17 cellular contexts compared by ENCODE assay signal in the genomic region with DNA sequence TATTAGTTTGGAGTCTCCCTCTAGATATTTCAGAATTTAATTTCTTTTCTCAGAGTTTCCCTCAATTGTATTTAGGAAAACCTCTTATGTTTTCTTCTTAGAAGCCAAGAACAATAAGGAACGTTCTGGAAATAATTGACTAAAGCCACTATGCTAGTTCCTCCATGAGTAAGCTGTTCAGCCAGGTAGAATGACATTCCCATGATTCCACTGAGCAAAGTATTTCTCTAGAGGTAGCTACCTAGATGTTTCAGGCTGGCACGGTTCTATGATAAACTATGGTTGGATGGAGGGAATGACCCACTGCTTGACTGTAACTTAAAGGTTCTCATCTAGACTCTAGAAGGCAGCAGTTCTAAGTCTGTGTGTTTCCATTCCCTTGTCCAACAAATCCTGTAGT.
A peak's percentile ranks its signal among the peaks of the same experiment; 100 is the strongest.
DNase-seq lines count a peak whose midpoint lies in the region; ATAC-seq and TF ChIP-seq lines count a peak whose summit lies in the region.
"Had no signal": no experiment of that assay in that cellular context is flagged by ENCODE, and none has a peak within 500 bp of the region (broad histone marks: within the 10 kb centered on the region; RNA-seq: fewer than 3 reads in every experiment).

No MANE protein-coding gene starts in this region.

- intact Hi-C loops in mammary epithelial cell (cut with micrococcal nuclease) (no loop called here), MCF 10A (cut with micrococcal nuclease) (no loop called here), lower lobe of right lung (cut with DNase I) (no loop called here), upper lobe of right lung (cut with DNase I) (no loop called here)

- no peaks in the 10 kb centered on the region for H3K4me1 ChIP-seq in mammary epithelial cell (ENCODE audit: insufficient read depth, low read length)
- no peaks in the 10 kb centered on the region for H3K4me1 ChIP-seq in lower lobe of right lung
- no peaks in the 10 kb centered on the region for H3K4me1 ChIP-seq in upper lobe of right lung
- H3K4me1 ChIP-seq: A549, Caco-2 had no signal

- POLR2A ChIA-PET in MCF 10A (lab: Yijun Ruan, JAX), result no interaction called here
- POLR2A ChIA-PET in activated CD8-positive, alpha-beta T cell treated with anti-CD3 and anti-CD28 coated beads, Interleukin-2, amount 10 ng/mL, durations not matched to agents 7 days and 5 days (lab: Charles Lee), result no interaction called here

- TF ChIP-seq CTCF in mammary epithelial cell (conservative IDR thresholded peaks at IDR 0.05 in 1 of 2, IDR thresholded peaks at IDR 0.05 in 1 of 2; ENCODE audit: extremely low read depth in 1 of 2, insufficient read depth in 1 of 2, low read depth in 1 of 2, low read length in 2 of 2) (no peak), MCF 10A (IDR thresholded peaks at IDR 0.05; ENCODE audit: unreplicated experiment) (no peak), kidney epithelial cell (IDR thresholded peaks at IDR 0.05; ENCODE audit: insufficient read depth, low read length, poor library complexity, severe bottlenecking) (no peak), lower lobe of right lung (IDR thresholded peaks at IDR 0.05) (no peak), upper lobe of right lung (IDR thresholded peaks at IDR 0.05) (no peak)

- H4K20me1 ChIP-seq in mammary epithelial cell (ENCODE audit: insufficient read depth, low read length), result no peaks in the 10 kb centered on the region

- H3K36me3 Mint-ChIP-seq in MCF 10A (ENCODE audit: insufficient read depth, unreplicated experiment), result no peaks in the 10 kb centered on the region
- H3K36me3 Mint-ChIP-seq in activated CD8-positive, alpha-beta T cell treated with anti-CD3 and anti-CD28 coated beads, Interleukin-2, amount 10 ng/mL, durations not matched to agents 7 days and 5 days (ENCODE audit: low read depth), result no peaks in the 10 kb centered on the region

- BruUV-seq in mammary epithelial cell (replicated peaks; lab: Mats Ljungman, UMichigan), result no TSS peak
- no TSS peak for BruUV-seq in MCF 10A (replicated peaks; lab: Mats Ljungman, UMichigan)

- H3K9me3 Mint-ChIP-seq in MCF 10A (ENCODE audit: unreplicated experiment), result no peaks in the 10 kb centered on the region
- no peaks in the 10 kb centered on the region for H3K9me3 Mint-ChIP-seq in activated CD8-positive, alpha-beta T cell treated with anti-CD3 and anti-CD28 coated beads, Interleukin-2, amount 10 ng/mL, durations not matched to agents 7 days and 5 days (ENCODE audit: insufficient read depth)
- H3K9me3 Mint-ChIP-seq: CD4-positive, alpha-beta T cell; GM23338 had no signal

- H3K27ac Mint-ChIP-seq in MCF 10A (ENCODE audit: low read depth, unreplicated experiment), result no peak overlapping the region
- no peak overlapping the region for H3K27ac Mint-ChIP-seq in activated CD8-positive, alpha-beta T cell treated with anti-CD3 and anti-CD28 coated beads, Interleukin-2, amount 10 ng/mL, durations not matched to agents 7 days and 5 days
- H3K27ac Mint-ChIP-seq: CD4-positive, alpha-beta T cell; GM23338 had no signal

- H3K4me2 ChIP-seq in mammary epithelial cell (ENCODE audit: insufficient read depth, low read depth, low read length), result no peak overlapping the region
- H3K4me2 ChIP-seq: A549, GM23338 had no signal

- H3K27ac ChIP-seq in mammary epithelial cell (ENCODE audit: insufficient read depth, low read depth, low read length), result no peak overlapping the region
- H3K27ac ChIP-seq in lower lobe of right lung, result no peak overlapping the region
- no peak overlapping the region for H3K27ac ChIP-seq in upper lobe of right lung
- H3K27ac ChIP-seq: 22Rv1, A549, C4-2B, HL-60 had no signal

- CTCF ChIA-PET in mammary epithelial cell (lab: Charles Lee; ENCODE audit: low non-redundant PET) (no interaction called here), MCF 10A (lab: Yijun Ruan, JAX) (interaction anchor here (0.6 kb wide), 1 partner anchor 207 kb away, joined by 3 read pairs; no protein-coding TSS in a partner anchor)
- CTCF ChIA-PET in activated CD8-positive, alpha-beta T cell treated with anti-CD3 and anti-CD28 coated beads, Interleukin-2, amount 10 ng/mL, durations not matched to agents 7 days and 5 days (lab: Charles Lee), result no interaction called here

- no peaks in the 10 kb centered on the region for H3K27me3 ChIP-seq in mammary epithelial cell (ENCODE audit: insufficient read depth, low read length)
- no peaks in the 10 kb centered on the region for H3K27me3 ChIP-seq in kidney epithelial cell (ENCODE audit: control insufficient read depth, insufficient read depth, low read length)
- no peaks in the 10 kb centered on the region for H3K27me3 ChIP-seq in lower lobe of right lung (ENCODE audit: low read depth)
- no peaks in the 10 kb centered on the region for H3K27me3 ChIP-seq in upper lobe of right lung

- H3K4me3 ChIP-seq in mammary epithelial cell (replicated peaks in 1 of 3; ENCODE audit: insufficient read depth in 1 of 3, low read depth in 2 of 3, low read length in 3 of 3), result no peak overlapping the region
- H3K4me3 ChIP-seq in kidney epithelial cell (ENCODE audit: low read depth, low read length), result no peak overlapping the region
- no peak overlapping the region for H3K4me3 ChIP-seq in lower lobe of right lung
- no peak overlapping the region for H3K4me3 ChIP-seq in upper lobe of right lung
- H3K4me3 ChIP-seq: A549, GM23338 had no signal

- peak overlapping the region; percentile 34 for H2AFZ ChIP-seq in mammary epithelial cell (ENCODE audit: low read depth, low read length)

- no peaks in the 10 kb centered on the region for H3K9me3 ChIP-seq in mammary epithelial cell (replicated peaks; ENCODE audit: insufficient read depth, low read length)
- no peaks in the 10 kb centered on the region for H3K9me3 ChIP-seq in lower lobe of right lung
- H3K9me3 ChIP-seq in upper lobe of right lung, result no peaks in the 10 kb centered on the region
- H3K9me3 ChIP-seq: A549, Caco-2 had no signal

- H3K79me2 ChIP-seq in mammary epithelial cell (ENCODE audit: insufficient read depth, low read length), result no peaks in the 10 kb centered on the region

- in situ Hi-C loops in mammary epithelial cell (cut with MboI; ENCODE audit: low sequenced_read_pairs in 2 of 2), result no loop called here

- dilution Hi-C loops in mammary epithelial cell (cut with HindIII; ENCODE audit: low sequenced_read_pairs), result no loop called here

- DNase-seq in mammary epithelial cell, result peak; percentile 8
- no peak for DNase-seq in MCF 10A (ENCODE audit: unreplicated experiment)
- peak; percentile 42 for DNase-seq in kidney epithelial cell (ENCODE audit: low read depth)
- no peak for DNase-seq in lower lobe of right lung
- no peak for DNase-seq in upper lobe of right lung
- no peak for DNase-seq in activated CD8-positive, alpha-beta T cell treated with anti-CD3 and anti-CD28 coated beads, Interleukin-2, amount 10 ng/mL, durations not matched to agents 7 days and 5 days
- no peak for DNase-seq in NCI-H1048 (lab: John Stamatoyannopoulos, UW)
- DNase-seq: AML-193; Caco-2; CD4-positive, alpha-beta T cell; HCEC 1CT had no signal

- H3K9ac ChIP-seq in mammary epithelial cell (ENCODE audit: insufficient read depth, low read length), result no peak overlapping the region

- H3K4me1 Mint-ChIP-seq in MCF 10A (ENCODE audit: insufficient read depth, unreplicated experiment), result no peaks in the 10 kb centered on the region
- no peaks in the 10 kb centered on the region for H3K4me1 Mint-ChIP-seq in activated CD8-positive, alpha-beta T cell treated with anti-CD3 and anti-CD28 coated beads, Interleukin-2, amount 10 ng/mL, durations not matched to agents 7 days and 5 days (ENCODE audit: low read depth)

- no peak overlapping the region for H3K4me3 Mint-ChIP-seq in MCF 10A (ENCODE audit: unreplicated experiment)
- no peak overlapping the region for H3K4me3 Mint-ChIP-seq in activated CD8-positive, alpha-beta T cell treated with anti-CD3 and anti-CD28 coated beads, Interleukin-2, amount 10 ng/mL, durations not matched to agents 7 days and 5 days
- H3K4me3 Mint-ChIP-seq: CD4-positive, alpha-beta T cell; GM23338 had no signal

- H3K27me3 Mint-ChIP-seq in MCF 10A (ENCODE audit: insufficient read depth, unreplicated experiment), result no peaks in the 10 kb centered on the region
- H3K27me3 Mint-ChIP-seq in activated CD8-positive, alpha-beta T cell treated with anti-CD3 and anti-CD28 coated beads, Interleukin-2, amount 10 ng/mL, durations not matched to agents 7 days and 5 days (ENCODE audit: low read depth), result no peaks in the 10 kb centered on the region
- H3K27me3 Mint-ChIP-seq: CD4-positive, alpha-beta T cell had no signal

- ATAC-seq in lower lobe of right lung (peak; percentile 74 to 76), upper lobe of right lung (peak; percentile 87), GM18861 (IDR thresholded peaks at IDR 0.05; ENCODE audit: unreplicated experiment) (no peak)
- no peak for ATAC-seq in activated CD8-positive, alpha-beta T cell treated with anti-CD3 and anti-CD28 coated beads, Interleukin-2, amount 10 ng/mL, durations not matched to agents 7 days and 5 days
- ATAC-seq: A549, GM23338 had no signal

- H3K36me3 ChIP-seq in mammary epithelial cell (ENCODE audit: insufficient read depth, low read length) (no peaks in the 10 kb centered on the region), kidney epithelial cell (ENCODE audit: control insufficient read depth, insufficient read depth, low read length) (no peaks in the 10 kb centered on the region), lower lobe of right lung (no peaks in the 10 kb centered on the region), upper lobe of right lung (no peaks in the 10 kb centered on the region)

- whole genome bisulfite sequencing in mammary epithelial cell (ENCODE audit: low coverage, missing lambda C conversion rate), result 42% methylated on average over 2 of the region's 2 CpGs

Comparison
In these comparisons a context has a peak if more than half of its experiments do, and no peak if none do; other contexts are left out.
1. DNase-seq: peak in mammary epithelial cell (single experiment) and kidney epithelial cell (single experiment); none in MCF 10A (single experiment), lower lobe of right lung (single experiment), upper lobe of right lung (single experiment), activated CD8-positive, alpha-beta T cell treated with anti-CD3 and anti-CD28 coated beads, Interleukin-2, amount 10 ng/mL, durations not matched to agents 7 days and 5 days (single experiment) and NCI-H1048 (single experiment).
2. ATAC-seq: peak in lower lobe of right lung (2 of 2) and upper lobe of right lung (single experiment); none in activated CD8-positive, alpha-beta T cell treated with anti-CD3 and anti-CD28 coated beads, Interleukin-2, amount 10 ng/mL, durations not matched to agents 7 days and 5 days (single experiment) and GM18861 (single experiment).